1 cellular context compared by ENCODE assay signal in genomic region chr12:120529641-120530314, GRCh38.
A peak's percentile ranks its signal among the peaks of the same experiment; 100 is the strongest.
TF ChIP-seq lines count a peak whose summit lies in the region.

No MANE protein-coding gene starts in this region.

TF ChIP-seq in HEK293, 187 proteins besides CTCF, POLR2A, EP300 and RAD21 (continued from another document):
- TF ChIP-seq TSHZ1 (tag by site-specific recombination; IDR thresholded peaks at IDR 0.05; ENCODE audit: borderline replicate concordance) (no peak), ZNF518A (tag by site-specific recombination; conservative IDR thresholded peaks at IDR 0.05; ENCODE audit: low read depth) (no peak), BCL6B (tag by site-specific recombination; IDR thresholded peaks at IDR 0.05) (no peak), ZBTB44 (tag by site-specific recombination; IDR thresholded peaks at IDR 0.05) (no peak; the same call in 1 of the 2 replicates), ZNF843 (tag by site-specific recombination; IDR thresholded peaks at IDR 0.05) (0 out of 2 replicates have a peak, but pooled peaks have one; percentile 12), HIC1 (tag by site-specific recombination; IDR thresholded peaks at IDR 0.05) (peak; percentile 57; the same call in 1 of the 2 replicates), ZNF239 (tag by site-specific recombination; IDR thresholded peaks at IDR 0.05) (no peak), PRDM6 (tag by site-specific recombination; IDR thresholded peaks at IDR 0.05) (peak; percentile 87), ZNF362 (tag by site-specific recombination; IDR thresholded peaks at IDR 0.05) (no peak)
